ENCODE assay signal across 1 cellular context in the genomic region with DNA sequence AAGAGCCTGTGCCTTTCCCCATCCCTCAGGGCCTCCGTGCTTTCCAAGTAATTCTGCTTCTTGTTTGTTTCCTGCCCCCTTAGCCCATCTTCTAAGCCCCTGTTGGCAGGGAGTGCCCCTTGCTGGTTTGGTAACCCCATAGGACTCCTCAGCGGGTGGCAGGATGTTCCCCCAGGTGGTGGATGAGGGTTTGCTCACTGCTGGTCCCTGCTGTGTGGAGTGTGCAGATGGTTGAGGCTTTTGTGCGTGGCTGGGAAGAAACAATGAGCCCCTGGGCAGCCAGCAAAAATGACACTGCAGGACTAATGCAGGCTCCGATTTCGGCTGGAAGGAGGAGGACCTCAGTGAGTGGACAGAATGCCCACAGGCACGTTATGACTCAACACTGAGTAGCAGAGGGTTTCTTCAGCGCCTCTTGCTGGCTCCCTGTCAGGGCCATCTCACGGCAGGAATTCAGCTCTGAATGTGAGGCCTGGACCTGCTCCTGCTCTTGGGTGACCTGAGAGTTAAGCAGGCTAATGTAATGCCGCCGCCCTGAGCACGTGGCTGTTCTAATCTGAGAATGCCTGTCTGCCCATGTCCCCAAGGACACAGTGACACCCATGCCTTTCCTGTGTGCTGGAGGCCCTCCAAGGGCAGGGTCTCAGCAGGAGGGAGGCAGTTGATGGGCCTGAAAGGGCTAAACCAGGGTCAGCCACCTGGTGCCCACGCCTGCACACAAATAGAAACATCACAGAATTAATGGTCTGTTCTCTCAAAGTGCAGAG.
TF ChIP-seq lines count a peak whose summit lies in the region.

No MANE protein-coding gene starts in this region.

TF ChIP-seq in GM12878, 131 proteins besides CTCF, POLR2A, EP300 and RAD21 (continued from another document):
- TF ChIP-seq, protein P1, sequence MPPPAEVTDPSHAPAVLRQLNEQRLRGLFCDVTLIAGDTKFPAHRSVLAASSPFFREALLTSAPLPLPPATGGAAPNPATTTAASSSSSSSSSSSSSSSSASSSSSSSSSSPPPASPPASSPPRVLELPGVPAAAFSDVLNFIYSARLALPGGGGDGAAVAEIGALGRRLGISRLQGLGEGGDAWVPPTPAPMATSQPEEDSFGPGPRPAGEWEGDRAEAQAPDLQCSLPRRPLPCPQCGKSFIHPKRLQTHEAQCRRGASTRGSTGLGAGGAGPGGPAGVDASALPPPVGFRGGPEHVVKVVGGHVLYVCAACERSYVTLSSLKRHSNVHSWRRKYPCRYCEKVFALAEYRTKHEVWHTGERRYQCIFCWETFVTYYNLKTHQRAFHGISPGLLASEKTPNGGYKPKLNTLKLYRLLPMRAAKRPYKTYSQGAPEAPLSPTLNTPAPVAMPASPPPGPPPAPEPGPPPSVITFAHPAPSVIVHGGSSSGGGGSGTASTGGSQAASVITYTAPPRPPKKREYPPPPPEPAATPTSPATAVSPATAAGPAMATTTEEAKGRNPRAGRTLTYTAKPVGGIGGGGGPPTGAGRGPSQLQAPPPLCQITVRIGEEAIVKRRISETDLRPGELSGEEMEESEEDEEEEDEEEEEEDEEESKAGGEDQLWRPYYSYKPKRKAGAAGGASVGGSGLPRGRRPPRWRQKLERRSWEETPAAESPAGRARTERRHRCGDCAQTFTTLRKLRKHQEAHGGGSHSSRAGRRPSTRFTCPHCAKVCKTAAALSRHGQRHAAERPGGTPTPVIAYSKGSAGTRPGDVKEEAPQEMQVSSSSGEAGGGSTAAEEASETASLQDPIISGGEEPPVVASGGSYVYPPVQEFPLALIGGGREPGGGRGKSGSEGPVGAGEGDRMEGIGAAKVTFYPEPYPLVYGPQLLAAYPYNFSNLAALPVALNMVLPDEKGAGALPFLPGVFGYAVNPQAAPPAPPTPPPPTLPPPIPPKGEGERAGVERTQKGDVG (CRISPR knock-in tag; IDR thresholded peaks at IDR 0.05), result no peak
- no peak for TF ChIP-seq PAX5 (IDR thresholded peaks at IDR 0.05; ENCODE audit: borderline replicate concordance, low read depth, low read length)
TF ChIP-seq in GM12878: peak in this region for 0.
